In the genomic region with DNA sequence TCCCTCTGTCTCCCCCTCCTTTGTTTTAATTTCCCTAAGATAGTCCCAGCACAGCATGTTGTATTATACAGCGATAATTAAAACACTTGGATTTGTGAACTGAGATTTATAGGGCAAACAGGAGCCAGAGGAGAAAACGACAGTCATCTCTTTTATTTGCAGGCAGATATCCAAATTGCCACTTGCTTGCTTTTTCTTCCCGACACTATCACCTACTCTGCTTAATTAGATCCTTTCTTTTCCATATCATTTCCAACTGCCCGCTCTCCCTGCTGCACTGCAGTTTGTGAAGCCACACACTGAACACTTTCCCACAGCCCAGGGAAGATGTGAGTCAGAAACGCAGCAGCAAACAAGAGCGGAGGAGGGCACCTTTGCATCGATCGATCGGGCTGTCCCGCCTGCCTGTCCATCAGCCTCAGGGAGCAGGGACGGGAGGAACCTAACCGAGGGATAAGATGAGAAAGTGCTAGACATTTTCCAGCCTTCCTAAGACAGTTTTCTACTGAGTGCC, we compare ENCODE assay signal across 1 cellular context.
TF ChIP-seq lines count a peak whose summit lies in the region.

No MANE protein-coding gene starts in this region.

TF ChIP-seq in HEK293, 187 proteins besides CTCF, POLR2A, EP300 and RAD21 (continued from another document and continues in another):
- TF ChIP-seq, protein P1, sequence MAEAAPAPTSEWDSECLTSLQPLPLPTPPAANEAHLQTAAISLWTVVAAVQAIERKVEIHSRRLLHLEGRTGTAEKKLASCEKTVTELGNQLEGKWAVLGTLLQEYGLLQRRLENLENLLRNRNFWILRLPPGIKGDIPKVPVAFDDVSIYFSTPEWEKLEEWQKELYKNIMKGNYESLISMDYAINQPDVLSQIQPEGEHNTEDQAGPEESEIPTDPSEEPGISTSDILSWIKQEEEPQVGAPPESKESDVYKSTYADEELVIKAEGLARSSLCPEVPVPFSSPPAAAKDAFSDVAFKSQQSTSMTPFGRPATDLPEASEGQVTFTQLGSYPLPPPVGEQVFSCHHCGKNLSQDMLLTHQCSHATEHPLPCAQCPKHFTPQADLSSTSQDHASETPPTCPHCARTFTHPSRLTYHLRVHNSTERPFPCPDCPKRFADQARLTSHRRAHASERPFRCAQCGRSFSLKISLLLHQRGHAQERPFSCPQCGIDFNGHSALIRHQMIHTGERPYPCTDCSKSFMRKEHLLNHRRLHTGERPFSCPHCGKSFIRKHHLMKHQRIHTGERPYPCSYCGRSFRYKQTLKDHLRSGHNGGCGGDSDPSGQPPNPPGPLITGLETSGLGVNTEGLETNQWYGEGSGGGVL (tag by site-specific recombination; IDR thresholded peaks at IDR 0.05): no peak; the same call in 1 of the 2 replicates
- no peak for TF ChIP-seq ZBTB21 (tag by site-specific recombination; IDR thresholded peaks at IDR 0.05)
- TF ChIP-seq KLF10 (tag by site-specific recombination; IDR thresholded peaks at IDR 0.05): no peak
- no peak for TF ChIP-seq SALL2 (tag by site-specific recombination; IDR thresholded peaks at IDR 0.05; ENCODE audit: borderline replicate concordance)
- TF ChIP-seq PRDM1 (tag by site-specific recombination; IDR thresholded peaks at IDR 0.05): peak; percentile 93
- TF ChIP-seq WT1 (tag by site-specific recombination; IDR thresholded peaks at IDR 0.05): no peak
- TF ChIP-seq ZNF394 (tag by site-specific recombination; IDR thresholded peaks at IDR 0.05; ENCODE audit: borderline replicate concordance): no peak
- no peak for TF ChIP-seq HOXC10 (CRISPR knock-in tag; IDR thresholded peaks at IDR 0.05)
- TF ChIP-seq BCL11A (tag by site-specific recombination; IDR thresholded peaks at IDR 0.05; ENCODE audit: low read depth): no peak
- TF ChIP-seq, protein P2, sequence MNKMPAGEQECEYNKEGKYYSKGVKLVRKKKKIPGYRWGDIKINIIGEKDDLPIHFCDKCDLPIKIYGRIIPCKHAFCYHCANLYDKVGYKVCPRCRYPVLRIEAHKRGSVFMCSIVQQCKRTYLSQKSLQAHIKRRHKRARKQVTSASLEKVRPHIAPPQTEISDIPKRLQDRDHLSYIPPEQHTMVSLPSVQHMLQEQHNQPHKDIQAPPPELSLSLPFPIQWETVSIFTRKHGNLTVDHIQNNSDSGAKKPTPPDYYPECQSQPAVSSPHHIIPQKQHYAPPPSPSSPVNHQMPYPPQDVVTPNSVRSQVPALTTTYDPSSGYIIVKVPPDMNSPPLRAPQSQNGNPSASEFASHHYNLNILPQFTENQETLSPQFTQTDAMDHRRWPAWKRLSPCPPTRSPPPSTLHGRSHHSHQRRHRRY (tag by site-specific recombination; IDR thresholded peaks at IDR 0.05): no peak
- no peak for TF ChIP-seq ZNF610 (tag by site-specific recombination; IDR thresholded peaks at IDR 0.05; ENCODE audit: borderline replicate concordance)
- TF ChIP-seq ZNF2 (tag by site-specific recombination; IDR thresholded peaks at IDR 0.05): no peak
- TF ChIP-seq ZNF341 (tag by site-specific recombination; IDR thresholded peaks at IDR 0.05; ENCODE audit: low read depth): no peak
- no peak for TF ChIP-seq ZNF677 (tag by site-specific recombination; IDR thresholded peaks at IDR 0.05)
- TF ChIP-seq, protein P3, sequence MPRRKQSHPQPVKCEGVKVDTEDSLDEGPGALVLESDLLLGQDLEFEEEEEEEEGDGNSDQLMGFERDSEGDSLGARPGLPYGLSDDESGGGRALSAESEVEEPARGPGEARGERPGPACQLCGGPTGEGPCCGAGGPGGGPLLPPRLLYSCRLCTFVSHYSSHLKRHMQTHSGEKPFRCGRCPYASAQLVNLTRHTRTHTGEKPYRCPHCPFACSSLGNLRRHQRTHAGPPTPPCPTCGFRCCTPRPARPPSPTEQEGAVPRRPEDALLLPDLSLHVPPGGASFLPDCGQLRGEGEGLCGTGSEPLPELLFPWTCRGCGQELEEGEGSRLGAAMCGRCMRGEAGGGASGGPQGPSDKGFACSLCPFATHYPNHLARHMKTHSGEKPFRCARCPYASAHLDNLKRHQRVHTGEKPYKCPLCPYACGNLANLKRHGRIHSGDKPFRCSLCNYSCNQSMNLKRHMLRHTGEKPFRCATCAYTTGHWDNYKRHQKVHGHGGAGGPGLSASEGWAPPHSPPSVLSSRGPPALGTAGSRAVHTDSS (tag by site-specific recombination; IDR thresholded peaks at IDR 0.05): no peak
- 0 out of 2 replicates have a peak, but pooled peaks have one; percentile 12 for TF ChIP-seq ZBTB20 (tag by site-specific recombination; IDR thresholded peaks at IDR 0.05)
- no peak for TF ChIP-seq ZNF792 (tag by site-specific recombination; IDR thresholded peaks at IDR 0.05)
- no peak for TF ChIP-seq ZNF138 (tag by site-specific recombination; IDR thresholded peaks at IDR 0.05; ENCODE audit: borderline replicate concordance)
- TF ChIP-seq TSHZ1 (tag by site-specific recombination; IDR thresholded peaks at IDR 0.05; ENCODE audit: borderline replicate concordance): 0 out of 2 replicates have a peak, but pooled peaks have one; percentile 30
- no peak; the same call in 1 of the 2 replicates for TF ChIP-seq ZNF26 (tag by site-specific recombination; IDR thresholded peaks at IDR 0.05)
- no peak for TF ChIP-seq ZFP41 (tag by site-specific recombination; IDR thresholded peaks at IDR 0.05; ENCODE audit: borderline replicate concordance)
- no peak for TF ChIP-seq ZNF580 (tag by site-specific recombination; IDR thresholded peaks at IDR 0.05)
- TF ChIP-seq ZNF121 (tag by site-specific recombination; IDR thresholded peaks at IDR 0.05): no peak
- TF ChIP-seq ZNF274 (IDR thresholded peaks at IDR 0.05; ENCODE audit: low read length): no peak
- no peak for TF ChIP-seq ZNF274 (tag by site-specific recombination; IDR thresholded peaks at IDR 0.05; ENCODE audit: borderline replicate concordance)
- no peak for TF ChIP-seq ZNF426 (tag by site-specific recombination; IDR thresholded peaks at IDR 0.05)
- TF ChIP-seq ZNF157 (tag by site-specific recombination; IDR thresholded peaks at IDR 0.05): no peak
- no peak for TF ChIP-seq ZNF658 (tag by site-specific recombination; IDR thresholded peaks at IDR 0.05)
- TF ChIP-seq ZBTB1 (tag by site-specific recombination; IDR thresholded peaks at IDR 0.05): no peak
- TF ChIP-seq ZNF529 (tag by site-specific recombination; IDR thresholded peaks at IDR 0.05; ENCODE audit: insufficient replicate concordance): no peak
- no peak for TF ChIP-seq ZNF624 (tag by site-specific recombination; IDR thresholded peaks at IDR 0.05)
- TF ChIP-seq KLF17 (tag by site-specific recombination; IDR thresholded peaks at IDR 0.05): peak; percentile 76
- no peak for TF ChIP-seq ZNF169 (tag by site-specific recombination; IDR thresholded peaks at IDR 0.05)
- no peak for TF ChIP-seq ZNF560 (tag by site-specific recombination; IDR thresholded peaks at IDR 0.05; ENCODE audit: borderline replicate concordance)
- no peak for TF ChIP-seq ZNF175 (tag by site-specific recombination; IDR thresholded peaks at IDR 0.05)
- TF ChIP-seq ZNF701 (tag by site-specific recombination; IDR thresholded peaks at IDR 0.05): no peak
- TF ChIP-seq ZNF292 (tag by site-specific recombination; IDR thresholded peaks at IDR 0.05; ENCODE audit: borderline replicate concordance, low read depth): no peak
- no peak for TF ChIP-seq ZNF10 (tag by site-specific recombination; IDR thresholded peaks at IDR 0.05)
- TF ChIP-seq OVOL3 (tag by site-specific recombination; IDR thresholded peaks at IDR 0.05): no peak
- TF ChIP-seq ZNF488 (tag by site-specific recombination; IDR thresholded peaks at IDR 0.05): no peak
- TF ChIP-seq, protein P4, sequence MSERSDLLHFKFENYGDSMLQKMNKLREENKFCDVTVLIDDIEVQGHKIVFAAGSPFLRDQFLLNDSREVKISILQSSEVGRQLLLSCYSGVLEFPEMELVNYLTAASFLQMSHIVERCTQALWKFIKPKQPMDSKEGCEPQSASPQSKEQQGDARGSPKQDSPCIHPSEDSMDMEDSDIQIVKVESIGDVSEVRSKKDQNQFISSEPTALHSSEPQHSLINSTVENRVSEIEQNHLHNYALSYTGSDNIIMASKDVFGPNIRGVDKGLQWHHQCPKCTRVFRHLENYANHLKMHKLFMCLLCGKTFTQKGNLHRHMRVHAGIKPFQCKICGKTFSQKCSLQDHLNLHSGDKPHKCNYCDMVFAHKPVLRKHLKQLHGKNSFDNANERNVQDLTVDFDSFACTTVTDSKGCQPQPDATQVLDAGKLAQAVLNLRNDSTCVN (tag by site-specific recombination; optimal IDR thresholded peaks at IDR 0.05): no peak
- TF ChIP-seq ZNF174 (tag by site-specific recombination; IDR thresholded peaks at IDR 0.05): no peak
- no peak for TF ChIP-seq ZNF404 (tag by site-specific recombination; IDR thresholded peaks at IDR 0.05)
- TF ChIP-seq SCRT2 (tag by site-specific recombination; IDR thresholded peaks at IDR 0.05): no peak
- TF ChIP-seq, protein P5, sequence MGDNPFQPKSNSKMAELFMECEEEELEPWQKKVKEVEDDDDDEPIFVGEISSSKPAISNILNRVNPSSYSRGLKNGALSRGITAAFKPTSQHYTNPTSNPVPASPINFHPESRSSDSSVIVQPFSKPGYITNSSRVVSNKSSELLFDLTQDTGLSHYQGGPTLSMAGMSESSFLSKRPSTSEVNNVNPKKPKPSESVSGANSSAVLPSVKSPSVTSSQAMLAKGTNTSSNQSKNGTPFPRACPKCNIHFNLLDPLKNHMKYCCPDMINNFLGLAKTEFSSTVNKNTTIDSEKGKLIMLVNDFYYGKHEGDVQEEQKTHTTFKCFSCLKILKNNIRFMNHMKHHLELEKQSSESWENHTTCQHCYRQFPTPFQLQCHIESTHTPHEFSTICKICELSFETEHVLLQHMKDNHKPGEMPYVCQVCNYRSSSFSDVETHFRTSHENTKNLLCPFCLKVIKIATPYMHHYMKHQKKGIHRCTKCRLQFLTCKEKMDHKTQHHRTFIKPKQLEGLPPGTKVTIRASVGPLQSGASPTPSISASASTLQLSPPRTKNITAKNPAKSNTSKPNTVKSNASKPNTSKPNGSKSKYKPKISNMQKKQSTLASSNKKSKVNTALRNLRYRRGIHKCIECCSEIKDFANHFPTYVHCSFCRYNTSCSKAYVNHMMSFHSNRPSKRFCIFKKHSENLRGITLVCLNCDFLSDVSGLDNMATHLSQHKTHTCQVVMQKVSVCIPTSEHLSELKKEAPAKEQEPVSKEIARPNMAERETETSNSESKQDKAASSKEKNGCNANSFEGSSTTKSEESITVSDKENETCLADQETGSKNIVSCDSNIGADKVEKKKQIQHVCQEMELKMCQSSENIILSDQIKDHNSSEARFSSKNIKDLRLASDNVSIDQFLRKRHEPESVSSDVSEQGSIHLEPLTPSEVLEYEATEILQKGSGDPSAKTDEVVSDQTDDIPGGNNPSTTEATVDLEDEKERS (tag by site-specific recombination; IDR thresholded peaks at IDR 0.05): no peak
